ENCODE assay signal across 1 cellular context in genomic region chr12:15796493-15797141, GRCh38.
TF ChIP-seq lines count a peak whose summit lies in the region.

No MANE protein-coding gene starts in this region.

TF ChIP-seq in SK-N-SH, 30 proteins besides CTCF, POLR2A, EP300 and RAD21 (continued from another document):
- TF ChIP-seq ZBTB33 (IDR thresholded peaks at IDR 0.05; ENCODE audit: borderline replicate concordance, low read depth) (0 out of 2 replicates have a peak, but pooled peaks have one; percentile 34), MEF2A (IDR thresholded peaks at IDR 0.05; ENCODE audit: borderline replicate concordance, low read depth) (no peak), JUND (IDR thresholded peaks at IDR 0.05) (peak; percentile 77), TCF12 (IDR thresholded peaks at IDR 0.05) (peak; percentile 83), EZH2phosphoT487 (IDR thresholded peaks at IDR 0.05; ENCODE audit: borderline replicate concordance, low read depth) (no peak), TEAD4 (IDR thresholded peaks at IDR 0.05; ENCODE audit: borderline replicate concordance, insufficient read depth) (peak; percentile 48; the same call in 1 of the 2 replicates), FOXJ3 (CRISPR knock-in tag; IDR thresholded peaks at IDR 0.05) (no peak), GATA2 (CRISPR knock-in tag; IDR thresholded peaks at IDR 0.05) (no peak)
